Comparison of ENCODE assay signal across 8 cellular contexts in the genomic region with DNA sequence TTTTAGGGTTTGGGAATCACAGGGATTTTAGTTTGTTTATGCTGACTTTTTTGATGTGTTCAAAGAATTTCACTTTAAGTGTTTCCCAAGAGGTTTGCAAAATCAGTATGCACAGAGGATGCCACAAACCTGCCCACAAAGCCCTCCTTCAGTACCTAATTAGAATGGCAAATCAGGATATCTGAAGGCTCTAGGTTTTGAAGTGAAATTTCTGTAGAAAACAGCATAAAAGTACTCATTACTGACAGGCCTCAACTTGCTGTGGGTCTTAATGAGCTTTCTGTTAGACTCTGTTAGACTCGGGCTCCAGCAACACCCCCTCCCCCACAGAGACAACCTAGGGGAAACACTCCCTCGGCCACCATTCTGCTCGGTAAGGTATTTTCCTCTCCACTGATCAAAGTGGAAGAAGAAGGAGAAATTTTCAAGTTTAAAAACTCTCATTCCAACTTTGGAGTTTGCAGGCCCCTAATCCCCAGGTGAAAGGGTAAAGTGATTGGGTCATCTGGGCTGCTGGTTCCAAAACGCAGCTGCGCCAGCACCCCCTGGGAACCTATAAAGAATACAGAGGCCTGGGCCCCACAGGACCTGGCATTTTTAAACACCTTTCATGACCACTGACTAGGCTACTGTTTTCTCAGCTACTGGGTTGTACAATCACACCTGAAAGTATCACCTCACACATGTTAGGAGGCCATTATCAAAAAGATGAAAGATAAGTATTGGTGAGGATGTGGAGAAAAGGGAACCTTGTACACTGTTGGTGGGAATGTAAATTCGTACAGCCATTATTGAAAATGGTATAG.
DNase-seq lines count a peak whose midpoint lies in the region; ATAC-seq and TF ChIP-seq lines count a peak whose summit lies in the region.

No MANE protein-coding gene starts in this region.

- CTCF ChIA-PET in activated naive CD4-positive, alpha-beta T cell treated with anti-CD3 and anti-CD28 coated beads for 36 hours (lab: Charles Lee): interaction anchor here (0.6 to 4.1 kb wide), 4 partner anchors 45 to 161 kb away, joined by 3 to 23 read pairs (median 6); no protein-coding TSS in a partner anchor
- CTCF ChIA-PET in CD8-positive, alpha-beta memory T cell (lab: Charles Lee): interaction anchor here (1.2 to 1.6 kb wide), 4 partner anchors 10 to 121 kb away, joined by 4 read pairs; no protein-coding TSS in a partner anchor

- no peaks in the 10 kb centered on the region for H3K36me3 Mint-ChIP-seq in activated naive CD4-positive, alpha-beta T cell treated with anti-CD3 and anti-CD28 coated beads for 36 hours (ENCODE audit: low read depth)
- H3K36me3 Mint-ChIP-seq in CD8-positive, alpha-beta memory T cell: no peaks in the 10 kb centered on the region

- H3K4me1 ChIP-seq in OCI-LY3 (ENCODE audit: low read length) (peaks cover 19% of the 10 kb centered on the region), stomach (peaks cover 6 to 24% (median 8%) of the 10 kb centered on the region in 4 donors)
- H3K4me1 ChIP-seq in CD8-positive, alpha-beta memory T cell (ENCODE audit: insufficient read depth, low read length): no peaks in the 10 kb centered on the region

- H3K9me3 Mint-ChIP-seq in activated naive CD4-positive, alpha-beta T cell treated with anti-CD3 and anti-CD28 coated beads for 36 hours: no peaks in the 10 kb centered on the region
- H3K9me3 Mint-ChIP-seq in CD8-positive, alpha-beta memory T cell: no peaks in the 10 kb centered on the region

- H4K20me1 ChIP-seq in OCI-LY3 (ENCODE audit: insufficient read depth, low read length): peaks cover 3% of the 10 kb centered on the region; the same call in 1 of the 2 replicates

- H3K36me3 ChIP-seq in OCI-LY3 (replicated peaks; ENCODE audit: low read depth, low read length) (no peaks in the 10 kb centered on the region), stomach (no peaks in the 10 kb centered on the region)
- H3K36me3 ChIP-seq in CD8-positive, alpha-beta memory T cell (ENCODE audit: insufficient read depth, low read length): no peaks in the 10 kb centered on the region

- 40 to 72% (median 58%) methylated on average over 6 of the region's 6 CpGs for WGBS in stomach, 5 donors

- intact Hi-C loops in activated naive CD4-positive, alpha-beta T cell treated with anti-CD3 and anti-CD28 coated beads for 36 hours (cut with micrococcal nuclease): loop anchor here (1.0 to 5.0 kb wide), 5 partner anchors 40 to 556 kb away; a partner anchor contains a TSS
- intact Hi-C loops in stomach (cut with DNase I; ENCODE audit: low total_unique reads): loop anchor here (10.0 kb wide), 1 partner anchor 118 kb away; no protein-coding TSS in a partner anchor

- DNase-seq in activated naive CD4-positive, alpha-beta T cell treated with anti-CD3 and anti-CD28 coated beads for 36 hours: peak; percentile 28
- DNase-seq in activated naive CD4-positive, alpha-beta T cell (lab: John Stamatoyannopoulos, UW): no peak
- DNase-seq in stomach (no peak), NCI-H524 treated with DMSO at 0.1 percent for 48 hours (lab: John Stamatoyannopoulos, UW) (no peak), MV-4-11 (lab: John Stamatoyannopoulos, UW) (no peak)
- DNase-seq in CD8-positive, alpha-beta memory T cell: no peak

- peaks cover 50% of the 10 kb centered on the region for H3K27me3 ChIP-seq in OCI-LY3 (ENCODE audit: low read depth, low read length)
- no peaks in the 10 kb centered on the region for H3K27me3 ChIP-seq in stomach
- no peaks in the 10 kb centered on the region for H3K27me3 ChIP-seq in CD8-positive, alpha-beta memory T cell (ENCODE audit: insufficient read depth, low read length, poor library complexity, severe bottlenecking)

- H2AFZ ChIP-seq in OCI-LY3 (ENCODE audit: low read depth, low read length): peak overlapping the region; percentile 9; the same call in 1 of the 2 replicates

- ATAC-seq in HG02884 (IDR thresholded peaks at IDR 0.05; ENCODE audit: unreplicated experiment): peak; percentile 44

- H3K79me2 ChIP-seq in OCI-LY3 (ENCODE audit: low read length): no peaks in the 10 kb centered on the region

- H3K27ac ChIP-seq in OCI-LY3 (ENCODE audit: low read length) (peak overlapping the region; percentile 43), stomach (peak overlapping the region in 4 of 5 donors; percentile 11 to 63 (median 34))
- no peak overlapping the region for H3K27ac ChIP-seq in CD8-positive, alpha-beta memory T cell (ENCODE audit: low read depth, low read length)

- H3K9me3 ChIP-seq in OCI-LY3 (ENCODE audit: insufficient read depth, low read length) (no peaks in the 10 kb centered on the region), stomach (no peaks in the 10 kb centered on the region)
- H3K9me3 ChIP-seq in CD8-positive, alpha-beta memory T cell (ENCODE audit: low read length): no peaks in the 10 kb centered on the region

- no peak overlapping the region for H3K27ac Mint-ChIP-seq in activated naive CD4-positive, alpha-beta T cell treated with anti-CD3 and anti-CD28 coated beads for 36 hours
- peak overlapping the region in 1 of 8 donors; percentile 31 for H3K27ac Mint-ChIP-seq in CD8-positive, alpha-beta memory T cell

- TF ChIP-seq POLR2A in stomach (IDR thresholded peaks at IDR 0.05): no peak

- peak overlapping the region; percentile 81 for H3K4me2 ChIP-seq in OCI-LY3 (ENCODE audit: low read length)

- H3K4me3 Mint-ChIP-seq in activated naive CD4-positive, alpha-beta T cell treated with anti-CD3 and anti-CD28 coated beads for 36 hours: no peak overlapping the region
- no peak overlapping the region for H3K4me3 Mint-ChIP-seq in CD8-positive, alpha-beta memory T cell

- peak overlapping the region; percentile 67 for H3K4me3 ChIP-seq in OCI-LY3 (ENCODE audit: low read length)
- no peak overlapping the region for H3K4me3 ChIP-seq in stomach
- H3K4me3 ChIP-seq in CD8-positive, alpha-beta memory T cell (ENCODE audit: low read length): no peak overlapping the region

- peak overlapping the region; percentile 12; the same call in 1 of the 2 replicates for H3K9ac ChIP-seq in OCI-LY3 (ENCODE audit: low read length)

- POLR2A ChIA-PET in CD8-positive, alpha-beta memory T cell (lab: Charles Lee): no interaction called here

- peaks cover 3% of the 10 kb centered on the region for H3K4me1 Mint-ChIP-seq in activated naive CD4-positive, alpha-beta T cell treated with anti-CD3 and anti-CD28 coated beads for 36 hours (ENCODE audit: low read depth)
- H3K4me1 Mint-ChIP-seq in CD8-positive, alpha-beta memory T cell: peaks cover 0 to 3% (median 0%) of the 10 kb centered on the region in 3 donors

- no peaks in the 10 kb centered on the region for H3K27me3 Mint-ChIP-seq in activated naive CD4-positive, alpha-beta T cell treated with anti-CD3 and anti-CD28 coated beads for 36 hours (ENCODE audit: low read depth)
- H3K27me3 Mint-ChIP-seq in CD8-positive, alpha-beta memory T cell: peaks cover 3 to 4% of the 10 kb centered on the region in 2 donors

- no peak for TF ChIP-seq CTCF in OCI-LY3 (IDR thresholded peaks at IDR 0.05; ENCODE audit: low read depth, low read length)
- TF ChIP-seq CTCF in stomach (IDR thresholded peaks at IDR 0.05): no peak

- no peak for TF ChIP-seq EP300 in stomach (IDR thresholded peaks at IDR 0.05)
